In genomic region chr13:24995225-24995804, GRCh38 we compare ENCODE assay signal across 8 cellular contexts.
DNase-seq lines count a peak whose midpoint lies in the region; FAIRE-seq and TF ChIP-seq lines count a peak whose summit lies in the region.

No MANE protein-coding gene starts in this region.

- no peaks in the 10 kb centered on the region for H3F3A ChIP-seq in OCI-LY1 (ENCODE audit: insufficient read depth, low read length)

- intact Hi-C loops in uterus (cut with DNase I; ENCODE audit: low total_unique reads): no loop called here

- H3K4me3 ChIP-seq in AG04449 (ENCODE audit: low read depth, low read length) (no peak overlapping the region), OCI-LY1 (ENCODE audit: low read depth, low read length, poor library complexity, severe bottlenecking) (no peak overlapping the region), uterus (no peak overlapping the region)

- H3K9me3 ChIP-seq in OCI-LY1 (ENCODE audit: low read length) (no peaks in the 10 kb centered on the region), uterus (no peaks in the 10 kb centered on the region)

- H3K36me3 ChIP-seq in OCI-LY1 (ENCODE audit: insufficient read depth, low read length) (no peaks in the 10 kb centered on the region), uterus (no peaks in the 10 kb centered on the region)

- DNase-seq in AG04449 (ENCODE audit: low read depth, low spot score) (peak; percentile 45), GM18507 (ENCODE audit: extremely low spot score, insufficient read length, low read depth) (no peak), LHCN-M2 (ENCODE audit: low read depth) (peak; percentile 72), activated T-cell treated with anti-CD3 and anti-CD28 coated beads for 48 hours (ENCODE audit: low read depth) (peak; percentile 35), fibroblast of peridontal ligament (ENCODE audit: extremely low read depth) (peak; percentile 91), non-pigmented ciliary epithelial cell (ENCODE audit: low read depth) (peak; percentile 52), uterus (peak in 1 of 2 donors; percentile 39)

- no peak overlapping the region for H2AFZ ChIP-seq in OCI-LY1 (ENCODE audit: low read length)

- no peaks in the 10 kb centered on the region for H4K20me1 ChIP-seq in OCI-LY1 (ENCODE audit: insufficient read depth, low read length)

- H3K9me2 ChIP-seq in OCI-LY1 (ENCODE audit: low read depth, low read length): no peaks in the 10 kb centered on the region

- no peaks in the 10 kb centered on the region for H3K4me1 ChIP-seq in OCI-LY1 (ENCODE audit: insufficient read depth, low read length, severe bottlenecking)
- H3K4me1 ChIP-seq in uterus: no peaks in the 10 kb centered on the region

- H3K9ac ChIP-seq in OCI-LY1 (ENCODE audit: low read length): no peak overlapping the region

- FAIRE-seq in GM18507 (lab: Jason Lieb, UNC): peak; percentile 84

- POLR2A ChIA-PET in AG04449 (lab: Yijun Ruan, JAX): no interaction called here

- TF ChIP-seq CTCF in AG04449 (IDR thresholded peaks at IDR 0.05; ENCODE audit: insufficient read depth, low read length, missing control alignments): peak; percentile 78
- TF ChIP-seq CTCF in OCI-LY1 (IDR thresholded peaks at IDR 0.05; ENCODE audit: low read length): peak; percentile 68
- peak; percentile 52 to 66 (median 58) for TF ChIP-seq CTCF in uterus (IDR thresholded peaks at IDR 0.05)

- no peak for TF ChIP-seq POLR2A in uterus (IDR thresholded peaks at IDR 0.05)

- H3K4me2 ChIP-seq in OCI-LY1 (ENCODE audit: low read length): no peak overlapping the region

- H3K79me2 ChIP-seq in OCI-LY1 (ENCODE audit: insufficient read depth, low read length): no peaks in the 10 kb centered on the region

- H3K27ac ChIP-seq in OCI-LY1 (ENCODE audit: low read depth, low read length, poor library complexity, severe bottlenecking) (no peak overlapping the region), uterus (no peak overlapping the region)

- no peaks in the 10 kb centered on the region for H3K27me3 ChIP-seq in OCI-LY1 (ENCODE audit: insufficient read depth, low read length)
- peaks cover 0 to 5% of the 10 kb centered on the region in 2 donors for H3K27me3 ChIP-seq in uterus

- CTCF ChIA-PET in AG04449 (lab: Yijun Ruan, JAX): interaction anchor here (0.6 to 2.7 kb wide), 23 partner anchors 7 to 254 kb away, joined by 3 to 19 read pairs (median 4); a partner anchor contains a TSS
